8 cellular contexts compared by ENCODE assay signal in genomic region chr11:118530180-118530682, GRCh38. TPM values are rescaled to one million over a fixed set of nuclear protein-coding genes. Genes with fewer than 3 reads are reported as not detected.
A peak's percentile ranks its signal among the peaks of the same experiment; 100 is the strongest.
DNase-seq lines count a peak whose midpoint lies in the region; ATAC-seq, FAIRE-seq and TF ChIP-seq lines count a peak whose summit lies in the region.

No MANE protein-coding gene starts in this region.

- peak; percentile 32 for TF ChIP-seq POLR2A in HCT116 (IDR thresholded peaks at IDR 0.05; ENCODE audit: borderline replicate concordance, extremely low read depth, insufficient read depth, insufficient read length)
- no peak for TF ChIP-seq POLR2A in H54 (IDR thresholded peaks at IDR 0.05; ENCODE audit: low read depth, low read length)

- H4K20me1 ChIP-seq in HCT116 (ENCODE audit: insufficient read depth) = no peaks in the 10 kb centered on the region

- H3K9me2 ChIP-seq in HCT116 (ENCODE audit: insufficient read depth) = no peaks in the 10 kb centered on the region

- H3K4me1 ChIP-seq in HCT116 (ENCODE audit: control insufficient read depth in 1 of 2, insufficient read depth in 2 of 2, low read length in 2 of 2) = peaks cover 13 to 24% of the 10 kb centered on the region in 2 experiments
- H3K4me1 ChIP-seq in neutrophil (ENCODE audit: control insufficient read depth in 1 of 2, insufficient read depth in 1 of 2, low read depth in 1 of 2, low read length in 1 of 2) = peaks cover 14 to 16% of the 10 kb centered on the region in 2 experiments

- no peak for FAIRE-seq in H54 (lab: Jason Lieb, UNC)

- H3K27me3 ChIP-seq in HCT116 (ENCODE audit: insufficient read depth, low read length) (no peaks in the 10 kb centered on the region), neutrophil (peaks cover 39% of the 10 kb centered on the region)

- H3K36me3 ChIP-seq in HCT116 (ENCODE audit: control insufficient read depth in 1 of 2, insufficient read depth in 2 of 2, low read length in 2 of 2) = no peaks in the 10 kb centered on the region; a peak in 1 of 4 replicates
- peaks cover 1% of the 10 kb centered on the region for H3K36me3 ChIP-seq in neutrophil

- peak overlapping the region; percentile 25 for H2AFZ ChIP-seq in HCT116 (ENCODE audit: low read depth, low read length, poor library complexity, severe bottlenecking)

- 0 out of 2 replicates have a peak, but pooled peaks have one; percentile 1 for TF ChIP-seq CTCF in AG10803 (conservative IDR thresholded peaks at IDR 0.05; ENCODE audit: low read length)
- no peak for TF ChIP-seq CTCF in HCT116 (IDR thresholded peaks at IDR 0.05 in 2 of 3, conservative IDR thresholded peaks at IDR 0.05 in 1 of 3; ENCODE audit: borderline replicate concordance in 1 of 3, insufficient read depth in 1 of 3, low read depth in 2 of 3, low read length in 2 of 3)
- no peak for TF ChIP-seq CTCF in RWPE1 (conservative IDR thresholded peaks at IDR 0.05; ENCODE audit: low read depth)
- no peak for TF ChIP-seq CTCF in epithelial cell of proximal tubule (conservative IDR thresholded peaks at IDR 0.05; ENCODE audit: low read depth, low read length)
- TF ChIP-seq CTCF in neutrophil (IDR thresholded peaks at IDR 0.05) = no peak

- H3K4me2 ChIP-seq in HCT116 (ENCODE audit: low read length) = peak overlapping the region; percentile 82

- BruUV-seq in HCT116 (replicated peaks; lab: Mats Ljungman, UMichigan) = no TSS peak

- peak overlapping the region; percentile 65 for H3K9ac ChIP-seq in HCT116 (ENCODE audit: low read length)

- no peak; the same call in 1 of the 2 replicates for ATAC-seq in HCT116

- H3K79me2 ChIP-seq in HCT116 (ENCODE audit: insufficient read depth, low read length) = no peaks in the 10 kb centered on the region

- POLR2A ChIA-PET in HCT116 (lab: Charles Lee) = no interaction called here
- POLR2A ChIA-PET in RWPE1 (lab: Yijun Ruan, JAX; ENCODE audit: low non-redundant PET) = no interaction called here

- DNase-seq in AG10803 (ENCODE audit: low read depth) (no peak), HCT116 (ENCODE audit: low read depth, low spot score) (no peak), RWPE1 (ENCODE audit: low spot score) (peak; percentile 22), epithelial cell of proximal tubule (ENCODE audit: low read depth) (no peak), NCI-H226 (no peak), H54 (ENCODE audit: insufficient read length, low spot score) (no peak), H4 (ENCODE audit: low spot score) (no peak)

- CTCF ChIA-PET in HCT116 (lab: Charles Lee) (no interaction called here), RWPE1 (lab: Yijun Ruan, JAX) (interaction anchor here (0.6 to 0.7 kb wide), 2 partner anchors 14 to 52 kb away, joined by 3 read pairs; no protein-coding TSS in a partner anchor)

- intact Hi-C loops in HCT116 (cut with micrococcal nuclease) = no loop called here

- no peak for TF ChIP-seq RAD21 in HCT116 (IDR thresholded peaks at IDR 0.05; ENCODE audit: low read depth)

- no peaks in the 10 kb centered on the region for H3K9me3 ChIP-seq in HCT116 (ENCODE audit: control insufficient read depth in 1 of 2, insufficient read depth in 1 of 2, low read depth in 1 of 2, low read length in 2 of 2)
- H3K9me3 ChIP-seq in neutrophil = no peaks in the 10 kb centered on the region

- H3K4me3 ChIP-seq in AG10803 (ENCODE audit: low read length) = peak overlapping the region; percentile 64
- H3K4me3 ChIP-seq in HCT116 (replicated peaks in 1 of 2; ENCODE audit: low read depth in 1 of 2, low read length in 2 of 2) = peak overlapping the region; percentile 89 to 94
- peak overlapping the region; percentile 82 for H3K4me3 ChIP-seq in epithelial cell of proximal tubule (ENCODE audit: low read depth, low read length)
- H3K4me3 ChIP-seq in neutrophil (ENCODE audit: low read depth in 1 of 2, low read length in 1 of 2) = peak overlapping the region; percentile 56 to 63

- RAD21 ChIA-PET in HCT116 (lab: Charles Lee; ENCODE audit: low non-redundant PET in 1 of 2, low total read pairs in 2 of 2, uncharacterized antibody in 2 of 2, unreplicated experiment in 2 of 2) = no interaction called here

- peak overlapping the region; percentile 87 for H3K27ac ChIP-seq in HCT116 (ENCODE audit: low read depth, low read length)
- peak overlapping the region; percentile 65 for H3K27ac ChIP-seq in RWPE1
- no peak overlapping the region for H3K27ac ChIP-seq in neutrophil

TF ChIP-seq in HCT116, 20 proteins besides CTCF, POLR2A, EP300 and RAD21:
- peak; percentile 30; the same call in 1 of the 2 replicates for TF ChIP-seq MAX (IDR thresholded peaks at IDR 0.05)
- TF ChIP-seq EZH2 (IDR thresholded peaks at IDR 0.05) = no peak
TF ChIP-seq in HCT116: peak in this region for 1.

RNA-seq across cellular contexts. Expression of gene TMEM25, which starts 0.8 kb away (rescaled TPM):
- total RNA-seq in HCT116 (2021; ENCODE audit: unreplicated experiment) (27.0 TPM), epithelial cell of proximal tubule (25.4 and 40.5 TPM in 2 replicates)
- polyA plus RNA-seq in HCT116 (2012) = 21.8 and 26.5 TPM in 2 replicates
- 8.9 and 13.8 TPM in 2 replicates for total RNA-seq in H4 (2014; rRNA removed; shearing (Covaris generic))

RNA-seq across cellular contexts. Expression of gene TTC36, which starts 3.0 kb away (rescaled TPM):
- total RNA-seq in HCT116 (2021; ENCODE audit: unreplicated experiment) (0.47 TPM), epithelial cell of proximal tubule (1.6 TPM in 1 of 2 replicates, not detected in the other)
- 0.24 and 0.42 TPM in 2 replicates for polyA plus RNA-seq in HCT116 (2012)
- total RNA-seq in H4 (2014; rRNA removed; shearing (Covaris generic)) = 0.19 TPM in 1 of 2 replicates, not detected in the other

RNA-seq across cellular contexts. Expression of gene IFT46, which starts 35.5 kb away (rescaled TPM):
- total RNA-seq in HCT116 (2021; ENCODE audit: unreplicated experiment) (12.1 TPM), epithelial cell of proximal tubule (13.5 and 15.8 TPM in 2 replicates)
- polyA plus RNA-seq in HCT116 (2012) = 8.6 and 12.5 TPM in 2 replicates
- total RNA-seq in H4 (2014; rRNA removed; shearing (Covaris generic)) = 48.3 and 61.1 TPM in 2 replicates

RNA-seq across cellular contexts. Expression of gene ARCN1, which starts 42.0 kb away (rescaled TPM):
- total RNA-seq in HCT116 (2021; ENCODE audit: unreplicated experiment) (147 TPM), epithelial cell of proximal tubule (88.7 and 111 TPM in 2 replicates)
- 102 and 105 TPM in 2 replicates for polyA plus RNA-seq in HCT116 (2012)
- total RNA-seq in H4 (2014; rRNA removed; shearing (Covaris generic)) = 126 and 172 TPM in 2 replicates
